ENCODE assay signal across 15 cellular contexts in genomic region chr6:55713411-55713810, GRCh38.
DNase-seq lines count a peak whose midpoint lies in the region; TF ChIP-seq lines count a peak whose summit lies in the region.
"Had no signal": no experiment of that assay in that cellular context is flagged by ENCODE, and none has a peak within 500 bp of the region (broad histone marks: within the 10 kb centered on the region; RNA-seq: fewer than 3 reads in every experiment).

No MANE protein-coding gene starts in this region.

- H4K20me1 ChIP-seq in GM23248 (ENCODE audit: insufficient read depth) (no peaks in the 10 kb centered on the region), smooth muscle cell (ENCODE audit: low read depth) (no peaks in the 10 kb centered on the region)

- in situ Hi-C loops in GM23248 (cut with MboI): no loop called here
- in situ Hi-C loops in astrocyte of the spinal cord (cut with HindIII; ENCODE audit: low sequenced_read_pairs): no loop called here

- H3K4me2 ChIP-seq in GM23248 (ENCODE audit: unreplicated experiment) (no peak overlapping the region), smooth muscle cell (no peak overlapping the region)

- peak; percentile 25 for DNase-seq in AG09319 (ENCODE audit: extremely low read depth, low read depth)
- peak; percentile 15 for DNase-seq in GM23248
- DNase-seq in astrocyte of the spinal cord (ENCODE audit: low read depth, low spot score): peak; percentile 52
- DNase-seq in kidney tubule cell (ENCODE audit: low spot score): peak; percentile 21
- no peak for DNase-seq in NCI-H748 (lab: John Stamatoyannopoulos, UW; ENCODE audit: unreplicated experiment)
- no peak for DNase-seq in EL
- no peak for DNase-seq in smooth muscle cell (lab: John Stamatoyannopoulos, UW; ENCODE audit: unreplicated experiment)
- DNase-seq in NCI-H345 treated with DMSO at 0.1 percent for 48 hours (lab: John Stamatoyannopoulos, UW; ENCODE audit: unreplicated experiment): no peak
- DNase-seq: activated CD4-positive, alpha-beta memory T cell treated with anti-CD3 and anti-CD28 coated beads for 36 hours; DMS79 treated with DMSO at 0.1 percent for 48 hours; midbrain; NCI-H1092 treated with DMSO at 0.1 percent for 48 hours; NCI-H510A had no signal

- H2AFZ ChIP-seq in GM23248: no peak overlapping the region
- H2AFZ ChIP-seq in smooth muscle cell (ENCODE audit: low read depth): no peak overlapping the region

- H3K9me2 ChIP-seq in GM23248 (ENCODE audit: insufficient read depth): no peaks in the 10 kb centered on the region

- H3F3A ChIP-seq in GM23248 (ENCODE audit: insufficient read depth) (no peaks in the 10 kb centered on the region), smooth muscle cell (ENCODE audit: low read depth) (no peaks in the 10 kb centered on the region)

- H3K36me3 ChIP-seq in GM23248 (ENCODE audit: low read depth): no peaks in the 10 kb centered on the region
- H3K36me3 ChIP-seq in smooth muscle cell (ENCODE audit: low read depth): no peaks in the 10 kb centered on the region

- no peaks in the 10 kb centered on the region for H3K79me2 ChIP-seq in GM23248 (ENCODE audit: insufficient read depth)
- no peaks in the 10 kb centered on the region for H3K79me2 ChIP-seq in smooth muscle cell (ENCODE audit: low read depth)

- H3K27ac ChIP-seq in GM23248 (no peak overlapping the region), smooth muscle cell (ENCODE audit: low read depth) (no peak overlapping the region)
- H3K27ac ChIP-seq: coronary artery, SK-N-MC had no signal

- H3K9ac ChIP-seq in GM23248: no peak overlapping the region
- H3K9ac ChIP-seq in smooth muscle cell (ENCODE audit: low read depth): no peak overlapping the region

- H3K27me3 ChIP-seq in GM23248 (replicated peaks; ENCODE audit: insufficient read depth) (no peaks in the 10 kb centered on the region), smooth muscle cell (ENCODE audit: low read depth) (no peaks in the 10 kb centered on the region)

- H3K4me1 ChIP-seq in GM23248 (ENCODE audit: insufficient read depth) (no peaks in the 10 kb centered on the region), smooth muscle cell (ENCODE audit: low read depth) (no peaks in the 10 kb centered on the region)

- WGBS in GM23248 (ENCODE audit: low coverage in 1 of 2, low lambda C conversion rate in 2 of 2, missing lambda C conversion rate in 2 of 2), 2 experiments: 3 to 5% methylated on average over 3 of the region's 3 CpGs
- WGBS in smooth muscle cell (ENCODE audit: low lambda C conversion rate): 14% methylated on average over 3 of the region's 3 CpGs

- no peak overlapping the region for H3K4me3 ChIP-seq in GM23248
- H3K4me3 ChIP-seq in astrocyte of the spinal cord (ENCODE audit: low read depth, low read length): no peak overlapping the region
- H3K4me3 ChIP-seq in smooth muscle cell: no peak overlapping the region
- H3K4me3 ChIP-seq: coronary artery, SK-N-MC had no signal

- TF ChIP-seq CTCF in AG09319 (IDR thresholded peaks at IDR 0.05; ENCODE audit: low read depth, low read length) (no peak), astrocyte of the spinal cord (IDR thresholded peaks at IDR 0.05; ENCODE audit: low read depth, low read length) (no peak), smooth muscle cell (IDR thresholded peaks at IDR 0.05; ENCODE audit: borderline replicate concordance, insufficient read depth, poor library complexity, severe bottlenecking) (no peak)

- H3K9me3 ChIP-seq in GM23248 (ENCODE audit: low read depth) (no peaks in the 10 kb centered on the region), smooth muscle cell (replicated peaks; ENCODE audit: low read depth) (no peaks in the 10 kb centered on the region)

Comparison
In these comparisons a context has a peak if more than half of its experiments do, and no peak if none do; other contexts are left out.
1. DNase-seq: peak in AG09319 (single experiment), GM23248 (single experiment), astrocyte of the spinal cord (single experiment) and kidney tubule cell (single experiment); none in NCI-H748 (single experiment), EL (single experiment), smooth muscle cell (single experiment) and NCI-H345 treated with DMSO at 0.1 percent for 48 hours (single experiment).